12 cellular contexts compared by ENCODE assay signal in genomic region chr10:71070741-71071140, GRCh38.
DNase-seq lines count a peak whose midpoint lies in the region; ATAC-seq and TF ChIP-seq lines count a peak whose summit lies in the region.
"Had no signal": no experiment of that assay in that cellular context is flagged by ENCODE, and none has a peak within 500 bp of the region (broad histone marks: within the 10 kb centered on the region; RNA-seq: fewer than 3 reads in every experiment).

No MANE protein-coding gene starts in this region.

- peak overlapping the region; percentile 72 for H3K27ac Mint-ChIP-seq in nephron progenitor cell

- no peak for TF ChIP-seq CTCF in ascending aorta (IDR thresholded peaks at IDR 0.05)
- no peak for TF ChIP-seq CTCF in nephron progenitor cell (IDR thresholded peaks at IDR 0.05)
- no peak for TF ChIP-seq CTCF in tibial artery (IDR thresholded peaks at IDR 0.05)

- H3K27me3 Mint-ChIP-seq in nephron progenitor cell (ENCODE audit: low read depth, poor library complexity): peaks cover 56% of the 10 kb centered on the region

- H3K27ac ChIP-seq in ascending aorta (peak overlapping the region; percentile 86 to 89), tibial artery (peak overlapping the region; percentile 3 to 77)
- H3K27ac ChIP-seq: 22Rv1, GM23248 had no signal

- H3K36me3 ChIP-seq in ascending aorta (no peaks in the 10 kb centered on the region), tibial artery (no peaks in the 10 kb centered on the region)

- H3K36me3 Mint-ChIP-seq in nephron progenitor cell (ENCODE audit: low read depth): no peaks in the 10 kb centered on the region

- H3K9me3 ChIP-seq in ascending aorta: no peaks in the 10 kb centered on the region
- H3K9me3 ChIP-seq in tibial artery: no peaks in the 10 kb centered on the region

- H3K9me3 Mint-ChIP-seq in nephron progenitor cell: no peaks in the 10 kb centered on the region

- intact Hi-C loops in left cardiac atrium (cut with DNase I): loop anchor here in 1 of 2 donors (10.0 kb wide), 1 partner anchor 114 kb away; no protein-coding TSS in a partner anchor
- intact Hi-C loops in Right ventricle myocardium superior (cut with DNase I): loop anchor here (5.0 kb wide), 1 partner anchor 137 kb away; no protein-coding TSS in a partner anchor
- intact Hi-C loops in ascending aorta (cut with DNase I): no loop called here
- intact Hi-C loops in tibial artery (cut with DNase I; ENCODE audit: low total_unique reads): no loop called here

- H3K27me3 ChIP-seq in ascending aorta (no peaks in the 10 kb centered on the region), tibial artery (no peaks in the 10 kb centered on the region)

- DNase-seq in left cardiac atrium (peak; percentile 6), Right ventricle myocardium superior (no peak), ascending aorta (ENCODE audit: low spot score in 2 of 2) (no peak), nephron progenitor cell (no peak), tibial artery (no peak), germinal center (ENCODE audit: low spot score) (no peak)
- DNase-seq in stimulated activated CD4-positive, alpha-beta T cell treated with anti-CD3 and anti-CD28 coated beads, Interleukin-2, amount 100 ng/mL, for 24 hours: no peak
- DNase-seq: GM23248 had no signal

- H3K4me1 ChIP-seq in ascending aorta (peaks cover 5 to 21% of the 10 kb centered on the region in 2 donors), tibial artery (peaks cover 0 to 26% (median 19%) of the 10 kb centered on the region in 4 donors)

- ATAC-seq in left cardiac atrium (no peak), Right ventricle myocardium superior (ENCODE audit: poor library complexity) (no peak), GM18868 (IDR thresholded peaks at IDR 0.05; ENCODE audit: unreplicated experiment) (no peak)
- ATAC-seq: GM12878, HCT116 had no signal

- H3K4me1 Mint-ChIP-seq in nephron progenitor cell: peaks cover 63% of the 10 kb centered on the region

- H3K4me3 Mint-ChIP-seq in nephron progenitor cell: peak overlapping the region; percentile 4

- H3K4me3 ChIP-seq in ascending aorta (no peak overlapping the region), tibial artery (no peak overlapping the region)
- H3K4me3 ChIP-seq: GM12878, GM23248 had no signal
